ENCODE assay signal across 7 cellular contexts in genomic region chr7:13126347-13126746, GRCh38.
"Had no signal": no experiment of that assay in that cellular context is flagged by ENCODE, and none has a peak within 500 bp of the region (broad histone marks: within the 10 kb centered on the region; RNA-seq: fewer than 3 reads in every experiment).

No MANE protein-coding gene starts in this region.

- DNase-seq: H7, HFFc6, IMR-90 had no signal

- H2AFZ ChIP-seq: GM23338 had no signal

- H3K36me3 ChIP-seq: HAP-1 had no signal

- H3K4me3 ChIP-seq: GM23338, HAP-1 had no signal

- H3K4me1 Mint-ChIP-seq: GM23338 had no signal

- H3K27ac ChIP-seq: HL-60 had no signal

- ATAC-seq: GM23338, HCT116 had no signal

- H3K27ac Mint-ChIP-seq: GM23338, HFFc6 had no signal

- H3K4me2 ChIP-seq: GM23338 had no signal

- H3K4me3 Mint-ChIP-seq: GM23338, HFFc6 had no signal
